In genomic region chr5:172658869-172659513, GRCh38 we compare ENCODE assay signal across 9 cellular contexts. TPM values are rescaled to one million over a fixed set of nuclear protein-coding genes. Genes with fewer than 3 reads are reported as not detected.
DNase-seq lines count a peak whose midpoint lies in the region; ATAC-seq and TF ChIP-seq lines count a peak whose summit lies in the region.
"Had no signal": no experiment of that assay in that cellular context is flagged by ENCODE, and none has a peak within 500 bp of the region (broad histone marks: within the 10 kb centered on the region; RNA-seq: fewer than 3 reads in every experiment).

No MANE protein-coding gene starts in this region.

- ATAC-seq in esophagus mucosa (peak; percentile 74), HG03565 (IDR thresholded peaks at IDR 0.05; ENCODE audit: unreplicated experiment) (no peak)

- no peaks in the 10 kb centered on the region for H3K36me3 ChIP-seq in muscle layer of duodenum (ENCODE audit: control insufficient read depth in 1 of 2, insufficient read depth in 2 of 2, low read length in 2 of 2)
- H3K36me3 ChIP-seq in uterus, result no peaks in the 10 kb centered on the region

- peaks cover 0 to 6% of the 10 kb centered on the region in 2 donors for H3K9me3 ChIP-seq in muscle layer of duodenum (ENCODE audit: control insufficient read depth in 1 of 2, low read length in 2 of 2)
- peaks cover 0 to 4% of the 10 kb centered on the region in 2 donors for H3K9me3 ChIP-seq in uterus

- H3K27me3 ChIP-seq in muscle layer of duodenum (ENCODE audit: low read depth, low read length), result no peaks in the 10 kb centered on the region
- H3K27me3 ChIP-seq in uterus, result no peaks in the 10 kb centered on the region

- H3K4me3 ChIP-seq in muscle layer of duodenum (ENCODE audit: low read depth in 1 of 2, low read length in 2 of 2), result peak overlapping the region in 1 of 2 donors; percentile 23
- H3K4me3 ChIP-seq in uterus, result no peak overlapping the region

- intact Hi-C loops in uterus (cut with DNase I; ENCODE audit: low total_unique reads), result no loop called here

- DNase-seq in DMS79 treated with DMSO at 0.1 percent for 48 hours (lab: John Stamatoyannopoulos, UW) (peak; percentile 5), DMS79 (lab: John Stamatoyannopoulos, UW) (no peak), uterus (peak; percentile 58 to 65), T-helper 1 cell (no peak), NCI-H510A treated with DMSO at 0.1 percent for 48 hours (lab: John Stamatoyannopoulos, UW) (no peak)
- DNase-seq: 8988T had no signal

- TF ChIP-seq CTCF in uterus (IDR thresholded peaks at IDR 0.05), result no peak

- no peak for TF ChIP-seq POLR2A in uterus (IDR thresholded peaks at IDR 0.05)

- H3K27ac ChIP-seq in muscle layer of duodenum (ENCODE audit: low read length), result peak overlapping the region; percentile 87
- H3K27ac ChIP-seq in uterus, result peak overlapping the region; percentile 84 to 96

- H3K4me1 ChIP-seq in muscle layer of duodenum (ENCODE audit: control insufficient read depth in 1 of 2, insufficient read depth in 2 of 2, low read length in 2 of 2), result peaks cover 6 to 41% of the 10 kb centered on the region in 2 donors
- peaks cover 7 to 31% of the 10 kb centered on the region in 2 donors for H3K4me1 ChIP-seq in uterus

RNA-seq across cellular contexts. Expression of gene NEURL1B, which starts 17.9 kb away (rescaled TPM):
- total RNA-seq in esophagus mucosa (12.7 TPM), uterus (100 to 1,000 TPM in 1 of 4 donors, 10 to 100 TPM in 3; 51.1 to 136 (median 74.1) TPM)

Comparison
In these comparisons a context has a peak if more than half of its experiments do, and no peak if none do; other contexts are left out.
1. DNase-seq: peak in DMS79 treated with DMSO at 0.1 percent for 48 hours (single experiment) and uterus (2 of 2); none in DMS79 (single experiment), T-helper 1 cell (0 of 5) and NCI-H510A treated with DMSO at 0.1 percent for 48 hours (single experiment).